8 cellular contexts compared by ENCODE assay signal in the genomic region with DNA sequence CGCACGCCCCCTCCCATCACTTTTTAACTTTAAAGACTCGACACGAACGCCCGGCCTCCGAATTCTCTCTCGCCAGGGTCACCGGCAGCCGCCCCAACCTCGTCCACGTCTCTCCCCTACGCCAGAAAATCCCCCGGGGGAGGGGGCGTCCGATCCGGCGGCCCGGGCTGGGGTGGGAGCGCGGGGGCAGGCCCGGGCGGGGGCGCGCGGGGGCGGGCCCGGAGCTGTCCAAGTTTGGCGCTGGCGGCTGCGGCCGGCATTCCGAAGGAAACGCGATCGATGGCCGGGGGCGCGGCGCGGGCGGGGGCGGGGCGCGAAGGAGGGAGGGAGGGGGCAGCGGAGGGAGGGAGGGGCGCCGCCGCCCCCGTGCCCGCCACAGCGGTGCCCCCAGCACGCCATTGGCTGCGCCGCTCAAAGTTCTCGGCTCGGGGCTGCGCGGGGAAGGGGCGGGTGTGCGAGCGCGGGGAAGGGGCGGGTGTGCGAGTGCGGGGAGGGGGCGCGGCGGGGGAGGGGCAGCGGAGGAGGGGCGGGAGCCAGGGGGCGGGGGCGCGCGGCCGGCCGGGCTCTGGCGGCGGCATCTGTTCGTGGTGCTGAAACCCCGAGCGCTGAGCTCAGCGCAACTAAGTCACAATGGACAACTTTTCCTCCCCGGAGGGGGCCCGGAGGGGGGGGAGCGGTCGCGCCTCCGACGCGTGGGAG. TPM values are rescaled to one million over a fixed set of nuclear protein-coding genes. Genes with fewer than 3 reads are reported as not detected.
DNase-seq lines count a peak whose midpoint lies in the region; ATAC-seq and TF ChIP-seq lines count a peak whose summit lies in the region.

No MANE protein-coding gene starts in this region.

- peak; percentile 82 for DNase-seq in ELF-1 (ENCODE audit: low read depth, low spot score)
- peak; percentile 47 for DNase-seq in SK-MEL-5 (ENCODE audit: low read depth, low spot score)
- peak; percentile 88 for DNase-seq in glutamatergic neuron
- DNase-seq in retina = peak; percentile 82
- DNase-seq in erythroblast (lab: John Stamatoyannopoulos, UW) = no peak
- no peak for DNase-seq in activated gamma-delta T cell treated with Interleukin-2 at 50 U/mL for 16 hours
- no peak for DNase-seq in KBM-7

- in situ Hi-C loops in SK-MEL-5 (cut with HindIII; ENCODE audit: low pct_unique_long_range_greater_than_20kb, low sequenced_read_pairs) = no loop called here
- in situ Hi-C loops in KBM-7 (cut with MboI; ENCODE audit: low pct_unique_long_range_greater_than_20kb, low sequenced_read_pairs) = no loop called here

- peaks cover 17% of the 10 kb centered on the region for H3K9me3 Mint-ChIP-seq in glutamatergic neuron (ENCODE audit: unreplicated experiment)

- no peak for TF ChIP-seq CTCF in glutamatergic neuron (IDR thresholded peaks at IDR 0.05; ENCODE audit: partially characterized antibody, unreplicated experiment)

- peaks cover 14% of the 10 kb centered on the region for H3K27me3 Mint-ChIP-seq in glutamatergic neuron (ENCODE audit: unreplicated experiment)

- ATAC-seq in HG02973 (IDR thresholded peaks at IDR 0.05; ENCODE audit: unreplicated experiment) = no peak

- no peak overlapping the region for H3K27ac Mint-ChIP-seq in glutamatergic neuron (ENCODE audit: unreplicated experiment)

- peaks cover 33% of the 10 kb centered on the region for H3K4me1 Mint-ChIP-seq in glutamatergic neuron (ENCODE audit: low read depth, unreplicated experiment)

- peak overlapping the region; percentile 75 for H3K4me3 Mint-ChIP-seq in glutamatergic neuron (ENCODE audit: unreplicated experiment)

- TF ChIP-seq POLR2A in erythroblast (IDR thresholded peaks at IDR 0.05; ENCODE audit: low read length) = no peak

- no peaks in the 10 kb centered on the region for H3K36me3 Mint-ChIP-seq in glutamatergic neuron (ENCODE audit: unreplicated experiment)

RNA-seq across cellular contexts. Expression of a gene that starts 2.4 kb away (rescaled TPM):
- total RNA-seq in SK-MEL-5 (2014; rRNA removed; shearing (Covaris generic)) = 4.2 and 4.7 TPM in 2 replicates
- polyA plus RNA-seq in SK-MEL-5 (2015; cell fraction: cytosol; rRNA removed) = 7.6 and 11.8 TPM in 2 replicates
- 27.3 and 33.1 TPM in 2 replicates for polyA plus RNA-seq in SK-MEL-5 (2015; cell fraction: nucleus; rRNA removed)
- total RNA-seq in glutamatergic neuron (ENCODE audit: unreplicated experiment) = 113 TPM

Comparison
In these comparisons a context has a peak if more than half of its experiments do, and no peak if none do; other contexts are left out.
1. DNase-seq: peak in ELF-1 (single experiment), SK-MEL-5 (single experiment), glutamatergic neuron (single experiment) and retina (single experiment); none in erythroblast (0 of 2), activated gamma-delta T cell treated with Interleukin-2 at 50 U/mL for 16 hours (single experiment) and KBM-7 (single experiment).
2. RNA of a gene that starts 2.4 kb away (total RNA-seq): 113 TPM in glutamatergic neuron (single experiment); 4.2 to 4.7 TPM in SK-MEL-5; every median in the first group is over 10 times any median in the second.